1 cellular context compared by ENCODE assay signal in the genomic region with DNA sequence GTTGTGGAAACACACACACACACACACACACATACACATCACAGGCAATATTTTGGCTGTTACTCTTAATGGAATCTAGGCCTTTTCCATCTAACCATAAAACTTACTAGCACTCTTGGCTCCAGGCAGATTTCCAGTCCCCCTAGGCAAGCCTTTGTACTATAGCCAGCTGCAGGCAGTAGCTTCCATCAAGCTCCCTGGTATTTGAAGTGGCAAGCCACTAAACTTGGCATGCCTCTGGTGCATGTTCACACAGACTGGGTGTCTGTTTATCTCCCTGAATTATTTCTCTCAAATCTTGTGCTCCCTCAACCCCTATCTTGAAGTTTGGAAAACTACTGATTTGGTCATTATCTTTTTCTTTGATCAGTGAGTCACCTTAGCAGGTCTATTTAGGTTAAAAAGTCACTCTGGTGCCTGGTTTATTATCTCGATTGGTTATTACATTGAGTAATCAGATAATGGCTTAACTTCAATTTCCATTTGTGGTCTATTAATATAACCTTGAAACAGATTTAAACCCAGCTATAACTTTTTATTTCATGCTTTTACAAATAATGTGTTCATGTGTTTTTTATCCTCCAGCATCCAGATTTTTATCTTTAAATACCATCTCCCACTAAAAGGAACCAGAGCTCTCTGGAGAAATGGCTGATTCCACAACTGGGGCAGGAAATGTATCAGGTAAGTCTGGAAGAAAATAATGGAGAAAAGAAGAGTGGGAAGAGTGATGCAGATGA.
TF ChIP-seq lines count a peak whose summit lies in the region.

No MANE protein-coding gene starts in this region.

TF ChIP-seq in GM12878, 131 proteins besides CTCF, POLR2A, EP300 and RAD21:
- TF ChIP-seq, protein P1, sequence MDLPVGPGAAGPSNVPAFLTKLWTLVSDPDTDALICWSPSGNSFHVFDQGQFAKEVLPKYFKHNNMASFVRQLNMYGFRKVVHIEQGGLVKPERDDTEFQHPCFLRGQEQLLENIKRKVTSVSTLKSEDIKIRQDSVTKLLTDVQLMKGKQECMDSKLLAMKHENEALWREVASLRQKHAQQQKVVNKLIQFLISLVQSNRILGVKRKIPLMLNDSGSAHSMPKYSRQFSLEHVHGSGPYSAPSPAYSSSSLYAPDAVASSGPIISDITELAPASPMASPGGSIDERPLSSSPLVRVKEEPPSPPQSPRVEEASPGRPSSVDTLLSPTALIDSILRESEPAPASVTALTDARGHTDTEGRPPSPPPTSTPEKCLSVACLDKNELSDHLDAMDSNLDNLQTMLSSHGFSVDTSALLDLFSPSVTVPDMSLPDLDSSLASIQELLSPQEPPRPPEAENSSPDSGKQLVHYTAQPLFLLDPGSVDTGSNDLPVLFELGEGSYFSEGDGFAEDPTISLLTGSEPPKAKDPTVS (IDR thresholded peaks at IDR 0.05; ENCODE audit: low read depth, low read length): no peak
- TF ChIP-seq KDM1A (IDR thresholded peaks at IDR 0.05; ENCODE audit: borderline replicate concordance): no peak
- TF ChIP-seq KAT2A (conservative IDR thresholded peaks at IDR 0.05; ENCODE audit: control insufficient read depth, low read depth, low read length): no peak
- TF ChIP-seq STAT3 (IDR thresholded peaks at IDR 0.05; ENCODE audit: low read depth, low read length): no peak
- TF ChIP-seq PML (IDR thresholded peaks at IDR 0.05; ENCODE audit: low read length): no peak
- TF ChIP-seq, protein P2, sequence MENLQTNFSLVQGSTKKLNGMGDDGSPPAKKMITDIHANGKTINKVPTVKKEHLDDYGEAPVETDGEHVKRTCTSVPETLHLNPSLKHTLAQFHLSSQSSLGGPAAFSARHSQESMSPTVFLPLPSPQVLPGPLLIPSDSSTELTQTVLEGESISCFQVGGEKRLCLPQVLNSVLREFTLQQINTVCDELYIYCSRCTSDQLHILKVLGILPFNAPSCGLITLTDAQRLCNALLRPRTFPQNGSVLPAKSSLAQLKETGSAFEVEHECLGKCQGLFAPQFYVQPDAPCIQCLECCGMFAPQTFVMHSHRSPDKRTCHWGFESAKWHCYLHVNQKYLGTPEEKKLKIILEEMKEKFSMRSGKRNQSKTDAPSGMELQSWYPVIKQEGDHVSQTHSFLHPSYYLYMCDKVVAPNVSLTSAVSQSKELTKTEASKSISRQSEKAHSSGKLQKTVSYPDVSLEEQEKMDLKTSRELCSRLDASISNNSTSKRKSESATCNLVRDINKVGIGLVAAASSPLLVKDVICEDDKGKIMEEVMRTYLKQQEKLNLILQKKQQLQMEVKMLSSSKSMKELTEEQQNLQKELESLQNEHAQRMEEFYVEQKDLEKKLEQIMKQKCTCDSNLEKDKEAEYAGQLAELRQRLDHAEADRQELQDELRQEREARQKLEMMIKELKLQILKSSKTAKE (IDR thresholded peaks at IDR 0.05; ENCODE audit: low read depth, poor library complexity, severe bottlenecking): no peak
- TF ChIP-seq ZNF217 (IDR thresholded peaks at IDR 0.05): no peak
- TF ChIP-seq, protein P3, sequence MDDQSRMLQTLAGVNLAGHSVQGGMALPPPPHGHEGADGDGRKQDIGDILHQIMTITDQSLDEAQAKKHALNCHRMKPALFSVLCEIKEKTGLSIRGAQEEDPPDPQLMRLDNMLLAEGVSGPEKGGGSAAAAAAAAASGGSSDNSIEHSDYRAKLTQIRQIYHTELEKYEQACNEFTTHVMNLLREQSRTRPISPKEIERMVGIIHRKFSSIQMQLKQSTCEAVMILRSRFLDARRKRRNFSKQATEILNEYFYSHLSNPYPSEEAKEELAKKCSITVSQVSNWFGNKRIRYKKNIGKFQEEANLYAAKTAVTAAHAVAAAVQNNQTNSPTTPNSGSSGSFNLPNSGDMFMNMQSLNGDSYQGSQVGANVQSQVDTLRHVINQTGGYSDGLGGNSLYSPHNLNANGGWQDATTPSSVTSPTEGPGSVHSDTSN (IDR thresholded peaks at IDR 0.05; ENCODE audit: insufficient replicate concordance, low read depth, low read length): no peak
- TF ChIP-seq HDAC2 (IDR thresholded peaks at IDR 0.05): no peak
- no peak for TF ChIP-seq CHD2 (IDR thresholded peaks at IDR 0.05; ENCODE audit: borderline replicate concordance, low read depth, low read length)
- no peak for TF ChIP-seq ZNF207 (IDR thresholded peaks at IDR 0.05; ENCODE audit: borderline replicate concordance)
- TF ChIP-seq CEBPB (IDR thresholded peaks at IDR 0.05; ENCODE audit: borderline replicate concordance in 1 of 2, low read depth in 2 of 2, low read length in 2 of 2): no peak
- no peak for TF ChIP-seq CHD4 (IDR thresholded peaks at IDR 0.05)
- no peak for TF ChIP-seq FOS (IDR thresholded peaks at IDR 0.05; ENCODE audit: borderline replicate concordance, extremely low read depth, insufficient read length)
- TF ChIP-seq TARDBP (IDR thresholded peaks at IDR 0.05; ENCODE audit: borderline replicate concordance): no peak
